Comparison of ENCODE assay signal across 25 cellular contexts in the genomic region with DNA sequence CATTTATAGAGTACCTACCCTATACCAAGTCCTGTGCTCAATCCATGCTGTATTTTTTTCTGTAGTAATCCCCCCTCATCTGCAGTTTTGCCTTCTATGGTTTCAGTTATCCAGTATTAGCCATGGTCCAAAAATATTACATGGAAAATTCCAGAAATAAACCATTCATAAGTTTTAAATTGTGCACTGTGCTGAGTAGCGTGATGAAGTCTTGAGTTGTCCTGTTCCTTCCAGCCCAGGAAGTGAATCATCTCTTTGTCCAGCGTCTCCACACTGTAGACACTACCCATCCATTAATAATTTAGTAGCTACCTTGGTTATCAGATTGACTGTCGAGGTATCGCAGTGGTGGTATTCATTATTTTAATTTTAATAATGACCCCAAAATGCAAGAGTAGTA.
"Had no signal": no experiment of that assay in that cellular context is flagged by ENCODE, and none has a peak within 500 bp of the region (broad histone marks: within the 10 kb centered on the region; RNA-seq: fewer than 3 reads in every experiment).

No MANE protein-coding gene starts in this region.

- H3K4me1 Mint-ChIP-seq: activated CD4-positive, alpha-beta T cell treated with anti-CD3 and anti-CD28 coated beads, Interleukin-2, amount 10 ng/mL, durations not matched to agents 24 days and 14 days; activated naive CD8-positive, alpha-beta T cell treated with anti-CD3 and anti-CD28 coated beads, Interleukin-2, amount 10 ng/mL, durations not matched to agents 7 days and 5 days; natural killer cell had no signal

- H3K27me3 ChIP-seq: neural progenitor cell, right atrium auricular region, suprapubic skin, tibial artery, upper lobe of right lung had no signal

- H3K9me3 ChIP-seq: right atrium auricular region, suprapubic skin, tibial artery, upper lobe of right lung had no signal

- H3K4me1 ChIP-seq: neural progenitor cell, parathyroid adenoma, right atrium auricular region, suprapubic skin, tibial artery, upper lobe of right lung had no signal

- H3K27me3 Mint-ChIP-seq: activated CD4-positive, alpha-beta memory T cell treated with anti-CD3 and anti-CD28 coated beads for 36 hours; activated CD4-positive, alpha-beta T cell treated with anti-CD3 and anti-CD28 coated beads, Interleukin-2, amount 10 ng/mL, durations not matched to agents 24 days and 14 days; activated naive CD4-positive, alpha-beta T cell treated with anti-CD3 and anti-CD28 coated beads, Interleukin-2, amount 10 ng/mL, durations not matched to agents 7 days and 5 days; activated naive CD8-positive, alpha-beta T cell treated with anti-CD3 and anti-CD28 coated beads, Interleukin-2, amount 10 ng/mL, durations not matched to agents 7 days and 5 days; activated T-cell treated with anti-CD3 and anti-CD28 coated beads, Interleukin-2, amount 50 U/mL, for 24 hours had no signal

- H3K36me3 Mint-ChIP-seq: activated naive CD4-positive, alpha-beta T cell treated with anti-CD3 and anti-CD28 coated beads, Interleukin-2, amount 10 ng/mL, durations not matched to agents 7 days and 5 days; activated naive CD8-positive, alpha-beta T cell treated with anti-CD3 and anti-CD28 coated beads, Interleukin-2, amount 10 ng/mL, durations not matched to agents 7 days and 5 days; natural killer cell; neural progenitor cell had no signal

- H2AFZ ChIP-seq: neural progenitor cell, parathyroid adenoma had no signal

- ATAC-seq: left colon, natural killer cell had no signal

- H3K9me3 Mint-ChIP-seq: activated CD4-positive, alpha-beta T cell treated with anti-CD3 and anti-CD28 coated beads, Interleukin-2, amount 10 ng/mL, durations not matched to agents 24 days and 14 days; activated T-cell treated with anti-CD3 and anti-CD28 coated beads, Interleukin-2, amount 50 U/mL, for 24 hours; natural killer cell; neural progenitor cell had no signal

- DNase-seq: activated CD4-positive, alpha-beta memory T cell treated with anti-CD3 and anti-CD28 coated beads for 36 hours; activated CD4-positive, alpha-beta T cell treated with anti-CD3 and anti-CD28 coated beads, Interleukin-2, amount 10 ng/mL, durations not matched to agents 24 days and 14 days; activated CD4-positive, CD25-positive, alpha-beta regulatory T cell treated with anti-CD3 and anti-CD28 coated beads, Interleukin-2, amount 50 U/mL, for 72 hours; activated CD8-positive, alpha-beta memory T cell treated with anti-CD3 and anti-CD28 coated beads, Interleukin-2, amount 50 U/mL, for 48 hours; activated gamma-delta T cell; activated naive CD4-positive, alpha-beta T cell treated with anti-CD3 and anti-CD28 coated beads, Interleukin-2, amount 10 ng/mL, durations not matched to agents 7 days and 5 days; activated naive CD8-positive, alpha-beta T cell treated with anti-CD3 and anti-CD28 coated beads, Interleukin-2, amount 10 ng/mL, durations not matched to agents 7 days and 5 days; activated T-cell treated with anti-CD3 and anti-CD28 coated beads, Interleukin-2, amount 50 U/mL, for 24 hours; central memory CD4-positive, alpha-beta T cell; head of caudate nucleus; hippocampal formation; kidney; left colon; midbrain; natural killer cell; occipital lobe; stimulated activated CD4-positive, alpha-beta T cell treated with anti-CD3 and anti-CD28 coated beads, Interleukin-15, amount 100 ng/mL, for 24 hours; stimulated activated naive CD4-positive, alpha-beta T cell; T-helper 2 cell; tibial artery; upper lobe of right lung had no signal

- H3K27ac Mint-ChIP-seq: activated CD4-positive, alpha-beta memory T cell treated with anti-CD3 and anti-CD28 coated beads for 36 hours; activated CD4-positive, alpha-beta T cell treated with anti-CD3 and anti-CD28 coated beads, Interleukin-2, amount 10 ng/mL, durations not matched to agents 24 days and 14 days; activated naive CD4-positive, alpha-beta T cell treated with anti-CD3 and anti-CD28 coated beads, Interleukin-2, amount 10 ng/mL, durations not matched to agents 7 days and 5 days; activated naive CD8-positive, alpha-beta T cell treated with anti-CD3 and anti-CD28 coated beads, Interleukin-2, amount 10 ng/mL, durations not matched to agents 7 days and 5 days; activated T-cell treated with anti-CD3 and anti-CD28 coated beads, Interleukin-2, amount 50 U/mL, for 24 hours; natural killer cell; neural progenitor cell had no signal

- H3K79me2 ChIP-seq: parathyroid adenoma had no signal

- H3K36me3 ChIP-seq: neural progenitor cell, right atrium auricular region, suprapubic skin, upper lobe of right lung had no signal

- H3K4me3 Mint-ChIP-seq: activated CD4-positive, alpha-beta memory T cell treated with anti-CD3 and anti-CD28 coated beads for 36 hours; activated CD4-positive, alpha-beta T cell treated with anti-CD3 and anti-CD28 coated beads, Interleukin-2, amount 10 ng/mL, durations not matched to agents 24 days and 14 days; activated naive CD4-positive, alpha-beta T cell treated with anti-CD3 and anti-CD28 coated beads, Interleukin-2, amount 10 ng/mL, durations not matched to agents 7 days and 5 days; activated naive CD8-positive, alpha-beta T cell treated with anti-CD3 and anti-CD28 coated beads, Interleukin-2, amount 10 ng/mL, durations not matched to agents 7 days and 5 days; activated T-cell treated with anti-CD3 and anti-CD28 coated beads, Interleukin-2, amount 50 U/mL, for 24 hours; natural killer cell; neural progenitor cell had no signal

- H3K27ac ChIP-seq: neural progenitor cell, parathyroid adenoma, right atrium auricular region, suprapubic skin, tibial artery, upper lobe of right lung had no signal

- H3K9ac ChIP-seq: neural progenitor cell, parathyroid adenoma had no signal

- H3K4me2 ChIP-seq: neural progenitor cell had no signal

- H3K4me3 ChIP-seq: neural progenitor cell, right atrium auricular region, suprapubic skin, tibial artery, upper lobe of right lung had no signal
